Comparison of ENCODE assay signal across 1 cellular context in the genomic region with DNA sequence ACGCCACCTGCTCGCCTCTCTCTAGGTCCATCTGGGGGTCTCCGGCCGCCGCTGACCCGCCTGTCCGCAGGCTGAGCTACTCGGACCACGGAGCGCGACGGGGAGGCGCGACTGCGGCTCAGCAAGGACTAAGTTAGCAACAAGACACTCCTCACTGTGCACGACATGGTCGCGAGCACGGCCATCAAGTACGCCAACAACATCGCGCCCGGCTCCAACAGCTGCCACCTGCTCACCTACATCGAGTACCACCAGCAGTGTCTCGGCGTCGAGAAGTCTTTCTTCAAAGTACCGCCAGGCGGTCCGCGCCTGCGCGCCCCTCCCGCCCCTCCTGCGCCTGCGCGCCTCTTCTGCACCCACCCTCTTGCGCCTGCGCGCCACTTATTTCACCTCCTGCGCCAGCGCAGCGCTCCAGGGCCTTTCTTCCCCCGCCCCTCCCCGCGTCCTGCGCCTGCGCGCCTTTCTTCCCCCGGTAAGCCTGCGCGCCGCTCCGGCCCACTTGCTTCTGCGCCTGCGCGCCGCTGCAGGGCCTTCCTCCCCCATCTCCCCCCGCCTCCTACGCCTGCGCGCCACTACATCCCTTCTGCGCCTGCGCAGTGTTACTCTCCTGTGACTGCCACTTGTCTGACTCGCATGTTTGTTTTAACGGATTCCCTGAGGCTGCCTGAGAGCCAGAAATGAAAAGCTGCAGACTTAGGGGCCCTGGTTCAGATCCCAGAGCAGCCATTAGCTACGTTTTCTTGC.
TF ChIP-seq lines count a peak whose summit lies in the region.

No MANE protein-coding gene starts in this region.

TF ChIP-seq in HepG2, 621 proteins besides CTCF, POLR2A, EP300 and RAD21 (continued from another document and continues in another):
- TF ChIP-seq, protein P1, sequence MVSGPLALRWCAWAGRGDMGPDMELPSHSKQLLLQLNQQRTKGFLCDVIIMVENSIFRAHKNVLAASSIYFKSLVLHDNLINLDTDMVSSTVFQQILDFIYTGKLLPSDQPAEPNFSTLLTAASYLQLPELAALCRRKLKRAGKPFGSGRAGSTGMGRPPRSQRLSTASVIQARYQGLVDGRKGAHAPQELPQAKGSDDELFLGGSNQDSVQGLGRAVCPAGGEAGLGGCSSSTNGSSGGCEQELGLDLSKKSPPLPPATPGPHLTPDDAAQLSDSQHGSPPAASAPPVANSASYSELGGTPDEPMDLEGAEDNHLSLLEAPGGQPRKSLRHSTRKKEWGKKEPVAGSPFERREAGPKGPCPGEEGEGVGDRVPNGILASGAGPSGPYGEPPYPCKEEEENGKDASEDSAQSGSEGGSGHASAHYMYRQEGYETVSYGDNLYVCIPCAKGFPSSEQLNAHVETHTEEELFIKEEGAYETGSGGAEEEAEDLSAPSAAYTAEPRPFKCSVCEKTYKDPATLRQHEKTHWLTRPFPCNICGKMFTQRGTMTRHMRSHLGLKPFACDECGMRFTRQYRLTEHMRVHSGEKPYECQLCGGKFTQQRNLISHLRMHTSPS (CRISPR knock-in tag; IDR thresholded peaks at IDR 0.05; ENCODE audit: low read depth) = no peak
- peak; percentile 78 for TF ChIP-seq PHF8 (CRISPR knock-in tag; IDR thresholded peaks at IDR 0.05)
- TF ChIP-seq HCFC1 (IDR thresholded peaks at IDR 0.05; ENCODE audit: low read depth, low read length) = peak; percentile 38; the same call in 1 of the 2 replicates
- no peak for TF ChIP-seq TBL1XR1 (IDR thresholded peaks at IDR 0.05; ENCODE audit: borderline replicate concordance, low read length, partially characterized antibody)
- TF ChIP-seq, protein P2, sequence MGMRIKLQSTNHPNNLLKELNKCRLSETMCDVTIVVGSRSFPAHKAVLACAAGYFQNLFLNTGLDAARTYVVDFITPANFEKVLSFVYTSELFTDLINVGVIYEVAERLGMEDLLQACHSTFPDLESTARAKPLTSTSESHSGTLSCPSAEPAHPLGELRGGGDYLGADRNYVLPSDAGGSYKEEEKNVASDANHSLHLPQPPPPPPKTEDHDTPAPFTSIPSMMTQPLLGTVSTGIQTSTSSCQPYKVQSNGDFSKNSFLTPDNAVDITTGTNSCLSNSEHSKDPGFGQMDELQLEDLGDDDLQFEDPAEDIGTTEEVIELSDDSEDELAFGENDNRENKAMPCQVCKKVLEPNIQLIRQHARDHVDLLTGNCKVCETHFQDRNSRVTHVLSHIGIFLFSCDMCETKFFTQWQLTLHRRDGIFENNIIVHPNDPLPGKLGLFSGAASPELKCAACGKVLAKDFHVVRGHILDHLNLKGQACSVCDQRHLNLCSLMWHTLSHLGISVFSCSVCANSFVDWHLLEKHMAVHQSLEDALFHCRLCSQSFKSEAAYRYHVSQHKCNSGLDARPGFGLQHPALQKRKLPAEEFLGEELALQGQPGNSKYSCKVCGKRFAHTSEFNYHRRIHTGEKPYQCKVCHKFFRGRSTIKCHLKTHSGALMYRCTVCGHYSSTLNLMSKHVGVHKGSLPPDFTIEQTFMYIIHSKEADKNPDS (CRISPR knock-in tag; IDR thresholded peaks at IDR 0.05) = peak; percentile 50; the same call in 1 of the 2 replicates
- TF ChIP-seq ZNF670 (CRISPR knock-in tag; IDR thresholded peaks at IDR 0.05; ENCODE audit: borderline replicate concordance) = no peak
- no peak for TF ChIP-seq ZNF577 (CRISPR knock-in tag; IDR thresholded peaks at IDR 0.05; ENCODE audit: borderline replicate concordance, low read depth)
- TF ChIP-seq ZSCAN25 (CRISPR knock-in tag; IDR thresholded peaks at IDR 0.05) = 0 out of 2 replicates have a peak, but pooled peaks have one; percentile 40
- TF ChIP-seq, protein P3, sequence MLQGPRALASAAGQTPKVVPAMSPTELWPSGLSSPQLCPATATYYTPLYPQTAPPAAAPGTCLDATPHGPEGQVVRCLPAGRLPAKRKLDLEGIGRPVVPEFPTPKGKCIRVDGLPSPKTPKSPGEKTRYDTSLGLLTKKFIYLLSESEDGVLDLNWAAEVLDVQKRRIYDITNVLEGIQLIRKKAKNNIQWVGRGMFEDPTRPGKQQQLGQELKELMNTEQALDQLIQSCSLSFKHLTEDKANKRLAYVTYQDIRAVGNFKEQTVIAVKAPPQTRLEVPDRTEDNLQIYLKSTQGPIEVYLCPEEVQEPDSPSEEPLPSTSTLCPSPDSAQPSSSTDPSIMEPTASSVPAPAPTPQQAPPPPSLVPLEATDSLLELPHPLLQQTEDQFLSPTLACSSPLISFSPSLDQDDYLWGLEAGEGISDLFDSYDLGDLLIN (CRISPR knock-in tag; IDR thresholded peaks at IDR 0.05; ENCODE audit: borderline replicate concordance) = no peak
- TF ChIP-seq, protein P4, sequence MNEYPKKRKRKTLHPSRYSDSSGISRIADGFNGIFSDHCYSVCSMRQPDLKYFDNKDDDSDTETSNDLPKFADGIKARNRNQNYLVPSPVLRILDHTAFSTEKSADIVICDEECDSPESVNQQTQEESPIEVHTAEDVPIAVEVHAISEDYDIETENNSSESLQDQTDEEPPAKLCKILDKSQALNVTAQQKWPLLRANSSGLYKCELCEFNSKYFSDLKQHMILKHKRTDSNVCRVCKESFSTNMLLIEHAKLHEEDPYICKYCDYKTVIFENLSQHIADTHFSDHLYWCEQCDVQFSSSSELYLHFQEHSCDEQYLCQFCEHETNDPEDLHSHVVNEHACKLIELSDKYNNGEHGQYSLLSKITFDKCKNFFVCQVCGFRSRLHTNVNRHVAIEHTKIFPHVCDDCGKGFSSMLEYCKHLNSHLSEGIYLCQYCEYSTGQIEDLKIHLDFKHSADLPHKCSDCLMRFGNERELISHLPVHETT (CRISPR knock-in tag; conservative IDR thresholded peaks at IDR 0.05) = no peak
- 0 out of 2 replicates have a peak, but pooled peaks have one; percentile 27 for TF ChIP-seq ZSCAN29 (CRISPR knock-in tag; conservative IDR thresholded peaks at IDR 0.05)
- no peak for TF ChIP-seq SMARCC2 (IDR thresholded peaks at IDR 0.05)
- TF ChIP-seq, protein P5, sequence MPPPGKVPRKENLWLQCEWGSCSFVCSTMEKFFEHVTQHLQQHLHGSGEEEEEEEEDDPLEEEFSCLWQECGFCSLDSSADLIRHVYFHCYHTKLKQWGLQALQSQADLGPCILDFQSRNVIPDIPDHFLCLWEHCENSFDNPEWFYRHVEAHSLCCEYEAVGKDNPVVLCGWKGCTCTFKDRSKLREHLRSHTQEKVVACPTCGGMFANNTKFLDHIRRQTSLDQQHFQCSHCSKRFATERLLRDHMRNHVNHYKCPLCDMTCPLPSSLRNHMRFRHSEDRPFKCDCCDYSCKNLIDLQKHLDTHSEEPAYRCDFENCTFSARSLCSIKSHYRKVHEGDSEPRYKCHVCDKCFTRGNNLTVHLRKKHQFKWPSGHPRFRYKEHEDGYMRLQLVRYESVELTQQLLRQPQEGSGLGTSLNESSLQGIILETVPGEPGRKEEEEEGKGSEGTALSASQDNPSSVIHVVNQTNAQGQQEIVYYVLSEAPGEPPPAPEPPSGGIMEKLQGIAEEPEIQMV (CRISPR knock-in tag; IDR thresholded peaks at IDR 0.05; ENCODE audit: low read depth) = 0 out of 2 replicates have a peak, but pooled peaks have one; percentile 58
- TF ChIP-seq, protein P6, sequence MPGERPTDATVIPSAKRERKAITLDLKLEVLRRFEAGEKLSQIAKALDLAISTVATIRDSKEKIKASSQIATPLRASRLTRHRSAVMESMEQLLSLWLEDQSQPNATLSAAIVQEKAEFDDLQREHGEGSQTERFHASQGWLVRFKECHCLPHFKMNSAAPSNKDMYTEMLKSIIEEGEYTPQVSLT (CRISPR knock-in tag; IDR thresholded peaks at IDR 0.05; ENCODE audit: borderline replicate concordance, low read depth) = no peak
- TF ChIP-seq, protein P7, sequence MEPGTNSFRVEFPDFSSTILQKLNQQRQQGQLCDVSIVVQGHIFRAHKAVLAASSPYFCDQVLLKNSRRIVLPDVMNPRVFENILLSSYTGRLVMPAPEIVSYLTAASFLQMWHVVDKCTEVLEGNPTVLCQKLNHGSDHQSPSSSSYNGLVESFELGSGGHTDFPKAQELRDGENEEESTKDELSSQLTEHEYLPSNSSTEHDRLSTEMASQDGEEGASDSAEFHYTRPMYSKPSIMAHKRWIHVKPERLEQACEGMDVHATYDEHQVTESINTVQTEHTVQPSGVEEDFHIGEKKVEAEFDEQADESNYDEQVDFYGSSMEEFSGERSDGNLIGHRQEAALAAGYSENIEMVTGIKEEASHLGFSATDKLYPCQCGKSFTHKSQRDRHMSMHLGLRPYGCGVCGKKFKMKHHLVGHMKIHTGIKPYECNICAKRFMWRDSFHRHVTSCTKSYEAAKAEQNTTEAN (CRISPR knock-in tag; conservative IDR thresholded peaks at IDR 0.05) = 0 out of 2 replicates have a peak, but pooled peaks have one; percentile 9
- TF ChIP-seq ZNF17 (CRISPR knock-in tag; IDR thresholded peaks at IDR 0.05) = no peak
- TF ChIP-seq, protein P8, sequence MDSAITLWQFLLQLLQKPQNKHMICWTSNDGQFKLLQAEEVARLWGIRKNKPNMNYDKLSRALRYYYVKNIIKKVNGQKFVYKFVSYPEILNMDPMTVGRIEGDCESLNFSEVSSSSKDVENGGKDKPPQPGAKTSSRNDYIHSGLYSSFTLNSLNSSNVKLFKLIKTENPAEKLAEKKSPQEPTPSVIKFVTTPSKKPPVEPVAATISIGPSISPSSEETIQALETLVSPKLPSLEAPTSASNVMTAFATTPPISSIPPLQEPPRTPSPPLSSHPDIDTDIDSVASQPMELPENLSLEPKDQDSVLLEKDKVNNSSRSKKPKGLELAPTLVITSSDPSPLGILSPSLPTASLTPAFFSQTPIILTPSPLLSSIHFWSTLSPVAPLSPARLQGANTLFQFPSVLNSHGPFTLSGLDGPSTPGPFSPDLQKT (CRISPR knock-in tag; IDR thresholded peaks at IDR 0.05; ENCODE audit: borderline replicate concordance) = no peak; the same call in 1 of the 2 replicates
- no peak; the same call in 1 of the 2 replicates for TF ChIP-seq HOXA9 (CRISPR knock-in tag; IDR thresholded peaks at IDR 0.05; ENCODE audit: borderline replicate concordance)
- TF ChIP-seq RELA (CRISPR knock-in tag; IDR thresholded peaks at IDR 0.05) = 0 out of 2 replicates have a peak, but pooled peaks have one; percentile 47
- TF ChIP-seq, protein P9, sequence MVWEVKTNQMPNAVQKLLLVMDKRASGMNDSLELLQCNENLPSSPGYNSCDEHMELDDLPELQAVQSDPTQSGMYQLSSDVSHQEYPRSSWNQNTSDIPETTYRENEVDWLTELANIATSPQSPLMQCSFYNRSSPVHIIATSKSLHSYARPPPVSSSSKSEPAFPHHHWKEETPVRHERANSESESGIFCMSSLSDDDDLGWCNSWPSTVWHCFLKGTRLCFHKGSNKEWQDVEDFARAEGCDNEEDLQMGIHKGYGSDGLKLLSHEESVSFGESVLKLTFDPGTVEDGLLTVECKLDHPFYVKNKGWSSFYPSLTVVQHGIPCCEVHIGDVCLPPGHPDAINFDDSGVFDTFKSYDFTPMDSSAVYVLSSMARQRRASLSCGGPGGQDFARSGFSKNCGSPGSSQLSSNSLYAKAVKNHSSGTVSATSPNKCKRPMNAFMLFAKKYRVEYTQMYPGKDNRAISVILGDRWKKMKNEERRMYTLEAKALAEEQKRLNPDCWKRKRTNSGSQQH (CRISPR knock-in tag; IDR thresholded peaks at IDR 0.05; ENCODE audit: low read depth) = peak; percentile 74; the same call in 1 of the 2 replicates
- TF ChIP-seq ZNF350 (CRISPR knock-in tag; IDR thresholded peaks at IDR 0.05; ENCODE audit: borderline replicate concordance, low read depth) = peak; percentile 70; the same call in 1 of the 2 replicates
- TF ChIP-seq, protein P10, sequence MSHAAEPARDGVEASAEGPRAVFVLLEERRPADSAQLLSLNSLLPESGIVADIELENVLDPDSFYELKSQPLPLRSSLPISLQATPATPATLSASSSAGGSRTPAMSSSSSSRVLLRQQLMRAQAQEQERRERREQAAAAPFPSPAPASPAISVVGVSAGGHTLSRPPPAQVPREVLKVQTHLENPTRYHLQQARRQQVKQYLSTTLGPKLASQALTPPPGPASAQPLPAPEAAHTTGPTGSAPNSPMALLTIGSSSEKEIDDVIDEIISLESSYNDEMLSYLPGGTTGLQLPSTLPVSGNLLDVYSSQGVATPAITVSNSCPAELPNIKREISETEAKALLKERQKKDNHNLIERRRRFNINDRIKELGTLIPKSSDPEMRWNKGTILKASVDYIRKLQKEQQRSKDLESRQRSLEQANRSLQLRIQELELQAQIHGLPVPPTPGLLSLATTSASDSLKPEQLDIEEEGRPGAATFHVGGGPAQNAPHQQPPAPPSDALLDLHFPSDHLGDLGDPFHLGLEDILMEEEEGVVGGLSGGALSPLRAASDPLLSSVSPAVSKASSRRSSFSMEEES (CRISPR knock-in tag; IDR thresholded peaks at IDR 0.05) = no peak
- TF ChIP-seq, protein P11, sequence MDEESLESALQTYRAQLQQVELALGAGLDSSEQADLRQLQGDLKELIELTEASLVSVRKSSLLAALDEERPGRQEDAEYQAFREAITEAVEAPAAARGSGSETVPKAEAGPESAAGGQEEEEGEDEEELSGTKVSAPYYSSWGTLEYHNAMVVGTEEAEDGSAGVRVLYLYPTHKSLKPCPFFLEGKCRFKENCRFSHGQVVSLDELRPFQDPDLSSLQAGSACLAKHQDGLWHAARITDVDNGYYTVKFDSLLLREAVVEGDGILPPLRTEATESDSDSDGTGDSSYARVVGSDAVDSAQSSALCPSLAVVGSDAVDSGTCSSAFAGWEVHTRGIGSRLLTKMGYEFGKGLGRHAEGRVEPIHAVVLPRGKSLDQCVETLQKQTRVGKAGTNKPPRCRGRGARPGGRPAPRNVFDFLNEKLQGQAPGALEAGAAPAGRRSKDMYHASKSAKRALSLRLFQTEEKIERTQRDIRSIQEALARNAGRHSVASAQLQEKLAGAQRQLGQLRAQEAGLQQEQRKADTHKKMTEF (CRISPR knock-in tag; IDR thresholded peaks at IDR 0.05) = peak; percentile 45; the same call in 1 of the 2 replicates
- TF ChIP-seq, protein P12, sequence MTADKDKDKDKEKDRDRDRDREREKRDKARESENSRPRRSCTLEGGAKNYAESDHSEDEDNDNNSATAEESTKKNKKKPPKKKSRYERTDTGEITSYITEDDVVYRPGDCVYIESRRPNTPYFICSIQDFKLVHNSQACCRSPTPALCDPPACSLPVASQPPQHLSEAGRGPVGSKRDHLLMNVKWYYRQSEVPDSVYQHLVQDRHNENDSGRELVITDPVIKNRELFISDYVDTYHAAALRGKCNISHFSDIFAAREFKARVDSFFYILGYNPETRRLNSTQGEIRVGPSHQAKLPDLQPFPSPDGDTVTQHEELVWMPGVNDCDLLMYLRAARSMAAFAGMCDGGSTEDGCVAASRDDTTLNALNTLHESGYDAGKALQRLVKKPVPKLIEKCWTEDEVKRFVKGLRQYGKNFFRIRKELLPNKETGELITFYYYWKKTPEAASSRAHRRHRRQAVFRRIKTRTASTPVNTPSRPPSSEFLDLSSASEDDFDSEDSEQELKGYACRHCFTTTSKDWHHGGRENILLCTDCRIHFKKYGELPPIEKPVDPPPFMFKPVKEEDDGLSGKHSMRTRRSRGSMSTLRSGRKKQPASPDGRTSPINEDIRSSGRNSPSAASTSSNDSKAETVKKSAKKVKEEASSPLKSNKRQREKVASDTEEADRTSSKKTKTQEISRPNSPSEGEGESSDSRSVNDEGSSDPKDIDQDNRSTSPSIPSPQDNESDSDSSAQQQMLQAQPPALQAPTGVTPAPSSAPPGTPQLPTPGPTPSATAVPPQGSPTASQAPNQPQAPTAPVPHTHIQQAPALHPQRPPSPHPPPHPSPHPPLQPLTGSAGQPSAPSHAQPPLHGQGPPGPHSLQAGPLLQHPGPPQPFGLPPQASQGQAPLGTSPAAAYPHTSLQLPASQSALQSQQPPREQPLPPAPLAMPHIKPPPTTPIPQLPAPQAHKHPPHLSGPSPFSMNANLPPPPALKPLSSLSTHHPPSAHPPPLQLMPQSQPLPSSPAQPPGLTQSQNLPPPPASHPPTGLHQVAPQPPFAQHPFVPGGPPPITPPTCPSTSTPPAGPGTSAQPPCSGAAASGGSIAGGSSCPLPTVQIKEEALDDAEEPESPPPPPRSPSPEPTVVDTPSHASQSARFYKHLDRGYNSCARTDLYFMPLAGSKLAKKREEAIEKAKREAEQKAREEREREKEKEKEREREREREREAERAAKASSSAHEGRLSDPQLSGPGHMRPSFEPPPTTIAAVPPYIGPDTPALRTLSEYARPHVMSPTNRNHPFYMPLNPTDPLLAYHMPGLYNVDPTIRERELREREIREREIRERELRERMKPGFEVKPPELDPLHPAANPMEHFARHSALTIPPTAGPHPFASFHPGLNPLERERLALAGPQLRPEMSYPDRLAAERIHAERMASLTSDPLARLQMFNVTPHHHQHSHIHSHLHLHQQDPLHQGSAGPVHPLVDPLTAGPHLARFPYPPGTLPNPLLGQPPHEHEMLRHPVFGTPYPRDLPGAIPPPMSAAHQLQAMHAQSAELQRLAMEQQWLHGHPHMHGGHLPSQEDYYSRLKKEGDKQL (CRISPR knock-in tag; IDR thresholded peaks at IDR 0.05; ENCODE audit: low read depth) = no peak
